Comparison of ENCODE assay signal across 22 cellular contexts in the genomic region with DNA sequence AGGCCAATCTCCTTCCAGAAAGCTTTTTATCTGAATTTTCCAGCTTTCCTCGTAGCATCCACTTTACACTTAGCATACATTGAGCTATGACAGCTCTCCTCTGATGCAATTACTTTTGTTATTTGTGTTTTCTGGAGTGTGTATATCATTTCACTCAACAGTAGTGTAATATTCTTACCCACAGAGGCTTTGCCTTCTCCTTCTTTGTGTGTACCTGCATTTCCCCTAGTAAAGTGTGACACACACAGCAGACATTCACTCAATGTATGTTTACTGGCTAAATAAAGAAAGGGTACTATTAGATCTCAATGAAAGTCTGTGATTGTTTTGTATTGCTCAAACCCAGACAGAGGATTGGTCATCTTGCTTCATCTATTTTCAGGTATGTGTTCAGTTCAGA.
"Had no signal": no experiment of that assay in that cellular context is flagged by ENCODE, and none has a peak within 500 bp of the region (broad histone marks: within the 10 kb centered on the region; RNA-seq: fewer than 3 reads in every experiment).

No MANE protein-coding gene starts in this region.

- H3K4me1 Mint-ChIP-seq: immature natural killer cell; naive thymus-derived CD4-positive, alpha-beta T cell had no signal

- H3K9me3 Mint-ChIP-seq: dendritic cell treated with granulocyte-macrophage colony-stimulating factor and Interleukin-4, amounts not matched to agents 40 ng/mL and 50 ng/mL, for 4 days; immature natural killer cell had no signal

- H3K27ac ChIP-seq: colonic mucosa, esophagus muscularis mucosa, neutrophil, parathyroid adenoma, right lobe of liver, stomach, thoracic aorta, tibial nerve, upper lobe of left lung had no signal

- H3K36me3 Mint-ChIP-seq: immature natural killer cell; naive thymus-derived CD4-positive, alpha-beta T cell had no signal

- H3K4me3 Mint-ChIP-seq: dendritic cell treated with granulocyte-macrophage colony-stimulating factor and Interleukin-4, amounts not matched to agents 40 ng/mL and 50 ng/mL, for 4 days; immature natural killer cell; naive thymus-derived CD4-positive, alpha-beta T cell had no signal

- H3K27me3 Mint-ChIP-seq: progenitor cell of endocrine pancreas had no signal

- DNase-seq: central memory CD4-positive, alpha-beta T cell; colonic mucosa; effector memory CD4-positive, alpha-beta T cell; immature natural killer cell; naive thymus-derived CD4-positive, alpha-beta T cell; right lobe of liver; small intestine; stimulated activated CD4-positive, alpha-beta T cell treated with anti-CD3 and anti-CD28 coated beads, Interleukin-12 subunit alpha, Interleukin-12 subunit beta, amount 100 ng/mL, for 4 hours; stimulated activated CD4-positive, alpha-beta T cell treated with anti-CD3 and anti-CD28 coated beads, Interleukin-1b, Interleukin-23, amount 100 ng/mL, for 48 hours; stimulated activated CD4-positive, alpha-beta T cell treated with anti-CD3 and anti-CD28 coated beads, Interleukin-4, amount 100 ng/mL, for 1 hour; stimulated activated CD8-positive, alpha-beta memory T cell treated with anti-CD3 and anti-CD28 coated beads, Interleukin-4, amount 100 ng/mL, for 48 hours; stimulated activated naive CD4-positive, alpha-beta T cell treated with Interleukin-2 at 50 U/mL for 16 hours; stomach; upper lobe of left lung had no signal

- H3K27ac Mint-ChIP-seq: dendritic cell treated with granulocyte-macrophage colony-stimulating factor and Interleukin-4, amounts not matched to agents 40 ng/mL and 50 ng/mL, for 4 days; immature natural killer cell; naive thymus-derived CD4-positive, alpha-beta T cell; progenitor cell of endocrine pancreas had no signal

- ATAC-seq: left lobe of liver; naive thymus-derived CD4-positive, alpha-beta T cell; right lobe of liver had no signal
